11 cellular contexts compared by ENCODE assay signal in the genomic region with DNA sequence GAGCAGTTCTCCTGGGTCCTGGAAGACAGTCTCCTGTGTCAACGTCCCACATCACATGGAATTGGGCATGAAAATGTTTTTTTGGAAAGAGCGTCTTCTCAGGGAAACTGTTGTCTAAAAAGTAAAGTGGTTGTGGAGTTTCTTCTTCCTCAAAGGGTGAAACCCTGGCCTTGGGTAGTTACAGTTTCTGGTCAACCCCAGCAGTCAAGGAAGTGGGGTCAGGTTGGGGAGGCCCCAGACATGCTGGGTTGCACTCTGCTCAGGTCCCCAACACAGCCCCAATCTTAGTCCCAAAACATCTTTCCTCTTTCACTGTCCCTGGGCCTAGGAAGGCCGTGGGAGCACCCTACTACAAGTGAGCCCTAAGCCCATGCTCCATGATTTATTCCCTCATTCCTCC. TPM values are rescaled to one million over a fixed set of nuclear protein-coding genes. Genes with fewer than 3 reads are reported as not detected.
DNase-seq lines count a peak whose midpoint lies in the region; ATAC-seq, FAIRE-seq and TF ChIP-seq lines count a peak whose summit lies in the region.
"Had no signal": no experiment of that assay in that cellular context is flagged by ENCODE, and none has a peak within 500 bp of the region (broad histone marks: within the 10 kb centered on the region; RNA-seq: fewer than 3 reads in every experiment).

No MANE protein-coding gene starts in this region.

- no peaks in the 10 kb centered on the region for H4K20me1 ChIP-seq in KMS-11 (ENCODE audit: insufficient read depth)

- peak; percentile 28 for ATAC-seq in GM19467 (IDR thresholded peaks at IDR 0.05; ENCODE audit: unreplicated experiment)

- TF ChIP-seq CTCF in KMS-11 (conservative IDR thresholded peaks at IDR 0.05; ENCODE audit: low read depth, low read length) = no peak
- no peak for TF ChIP-seq CTCF in glutamatergic neuron (IDR thresholded peaks at IDR 0.05; ENCODE audit: partially characterized antibody, unreplicated experiment)

- H3K9ac ChIP-seq in KMS-11 = no peak overlapping the region
- H3K9ac ChIP-seq: GM23248 had no signal

- H3K27ac ChIP-seq in KMS-11 = no peak overlapping the region
- H3K27ac ChIP-seq: GM23248 had no signal

- no peak overlapping the region for H3K27ac Mint-ChIP-seq in glutamatergic neuron (ENCODE audit: unreplicated experiment)

- peak overlapping the region; percentile 77; the same call in 1 of the 2 replicates for H3K4me2 ChIP-seq in KMS-11

- H3K9me3 Mint-ChIP-seq in glutamatergic neuron (ENCODE audit: unreplicated experiment) = peaks cover 15% of the 10 kb centered on the region

- H3K79me2 ChIP-seq in KMS-11 (ENCODE audit: insufficient read depth, low read depth) = peaks cover 39% of the 10 kb centered on the region

- H3K27me3 Mint-ChIP-seq in glutamatergic neuron (ENCODE audit: unreplicated experiment) = peaks cover 14% of the 10 kb centered on the region

- peaks cover 18% of the 10 kb centered on the region for H3K27me3 ChIP-seq in KMS-11 (ENCODE audit: insufficient read depth, low read depth)

- no peak for DNase-seq in GM12891 (ENCODE audit: insufficient read length, low spot score)
- DNase-seq in glutamatergic neuron = no peak
- no peak for DNase-seq in effector CD8-positive, alpha-beta T cell (lab: John Stamatoyannopoulos, UW)
- no peak for DNase-seq in DMS53 treated with DMSO at 0.1 percent for 48 hours (lab: John Stamatoyannopoulos, UW; ENCODE audit: unreplicated experiment)
- DNase-seq in posterior vena cava (ENCODE audit: low spot score) = no peak
- no peak for DNase-seq in GOT3 (lab: John Stamatoyannopoulos, UW)
- DNase-seq: GM23248, NCI-H524 treated with DMSO at 0.1 percent for 48 hours had no signal

- H3K4me1 ChIP-seq in KMS-11 (ENCODE audit: low read depth, poor library complexity, severe bottlenecking) = peaks cover 39% of the 10 kb centered on the region

- H3K4me1 Mint-ChIP-seq in glutamatergic neuron (ENCODE audit: low read depth, unreplicated experiment) = peaks cover 39% of the 10 kb centered on the region

- intact Hi-C loops in posterior vena cava (cut with DNase I) = loop anchor here (1.0 to 5.0 kb wide), 2 partner anchors 40 to 71 kb away; no protein-coding TSS in a partner anchor

- no peak overlapping the region for H3K4me3 ChIP-seq in KMS-11 (IDR thresholded peaks at IDR 0.05; ENCODE audit: insufficient read depth, low read depth, low read length)

- peak overlapping the region; percentile 71 for H3K4me3 Mint-ChIP-seq in glutamatergic neuron (ENCODE audit: unreplicated experiment)

- peak; percentile 52 for FAIRE-seq in GM12891 (lab: Jason Lieb, UNC)

- no peak overlapping the region for H2AFZ ChIP-seq in KMS-11 (ENCODE audit: low read depth)
- H2AFZ ChIP-seq: GM23248 had no signal

- no peaks in the 10 kb centered on the region for H3K36me3 ChIP-seq in KMS-11 (ENCODE audit: insufficient read depth)

- H3K36me3 Mint-ChIP-seq in glutamatergic neuron (ENCODE audit: unreplicated experiment) = no peaks in the 10 kb centered on the region

- TF ChIP-seq POLR2A in GM12891 (IDR thresholded peaks at IDR 0.05; ENCODE audit: low read depth, low read length) = no peak

TF ChIP-seq in GM12891, 5 proteins besides CTCF, POLR2A, EP300 and RAD21:
- TF ChIP-seq POLR2AphosphoS5 (IDR thresholded peaks at IDR 0.05; ENCODE audit: low read depth, low read length) (no peak), SPI1 (IDR thresholded peaks at IDR 0.05; ENCODE audit: low read depth, low read length) (peak; percentile 47), POU2F2 (IDR thresholded peaks at IDR 0.05; ENCODE audit: low read depth, low read length) (no peak)

RNA-seq across cellular contexts. Expression of a gene that starts 1.0 kb away (rescaled TPM):
- 47.8 TPM for polyA plus RNA-seq in GM12891 (2012; ENCODE audit: low read depth, missing spikeins)
- 15.3 TPM for total RNA-seq in glutamatergic neuron (ENCODE audit: unreplicated experiment)
- 1 to 10 TPM; 4.5 to 6.7 TPM for total RNA-seq in posterior vena cava

RNA-seq across cellular contexts. Expression of a gene that starts 3.9 kb away (rescaled TPM):
- 0.26 TPM for polyA plus RNA-seq in GM12891 (2012; ENCODE audit: low read depth, missing spikeins)
- total RNA-seq in glutamatergic neuron (ENCODE audit: unreplicated experiment) (51.3 TPM), posterior vena cava (not detected)
- total RNA-seq: epithelial cell of proximal tubule, GM23248 had no signal
- polyA plus RNA-seq: GM23248 had no signal

RNA-seq across cellular contexts. Expression of a gene that starts 9.0 kb away (rescaled TPM):
- 30.1 TPM for polyA plus RNA-seq in GM12891 (2012; ENCODE audit: low read depth, missing spikeins)
- 71.8 TPM for total RNA-seq in glutamatergic neuron (ENCODE audit: unreplicated experiment)
- total RNA-seq in posterior vena cava = 10 to 100 TPM; 23.1 to 28.9 TPM

RNA-seq across cellular contexts. Expression of a gene that starts 19.4 kb away (rescaled TPM):
- 869 TPM for polyA plus RNA-seq in GM12891 (2012; ENCODE audit: low read depth, missing spikeins)
- total RNA-seq in glutamatergic neuron (ENCODE audit: unreplicated experiment) (771 TPM), posterior vena cava (100 to 1,000 TPM; 414 to 463 TPM)

RNA-seq across cellular contexts. Expression of a gene that starts 43.0 kb away (rescaled TPM):
- 37.6 TPM for polyA plus RNA-seq in GM12891 (2012; ENCODE audit: low read depth, missing spikeins)
- total RNA-seq in glutamatergic neuron (ENCODE audit: unreplicated experiment) (20.0 TPM), posterior vena cava (10 to 100 TPM; 76.5 to 80.0 TPM)

Comparison
In these comparisons a context has a peak if more than half of its experiments do, and no peak if none do; other contexts are left out.
1. RNA of a gene that starts 3.9 kb away (total RNA-seq): 51.3 TPM in glutamatergic neuron (single experiment); not detected in posterior vena cava; every median in the first group is over 10 times any median in the second.